Comparison of ENCODE assay signal across 27 cellular contexts in the genomic region with DNA sequence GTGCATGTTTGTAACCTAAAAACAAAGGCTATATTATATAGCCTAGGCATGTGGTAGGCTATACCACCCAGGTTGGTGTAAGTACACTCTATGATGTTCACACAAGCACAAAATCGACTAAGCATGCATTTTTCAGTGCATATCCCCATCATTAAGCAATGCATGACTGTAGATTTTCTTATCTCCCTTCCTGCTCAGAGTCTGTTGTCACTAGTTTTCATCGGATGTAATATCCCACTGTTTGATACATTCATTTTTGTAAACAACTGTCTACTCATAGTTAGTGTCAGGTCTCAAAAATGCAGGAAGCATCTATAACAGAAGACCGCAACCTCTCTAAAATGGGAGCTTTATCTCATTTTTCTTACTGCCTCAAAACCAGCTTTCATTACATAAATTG.
"Had no signal": no experiment of that assay in that cellular context is flagged by ENCODE, and none has a peak within 500 bp of the region (broad histone marks: within the 10 kb centered on the region; RNA-seq: fewer than 3 reads in every experiment).

No MANE protein-coding gene starts in this region.

- H3K36me3 Mint-ChIP-seq: activated CD4-positive, alpha-beta memory T cell treated with anti-CD3 and anti-CD28 coated beads for 36 hours; activated naive CD4-positive, alpha-beta T cell treated with anti-CD3 and anti-CD28 coated beads, Interleukin-2, amount 10 ng/mL, durations not matched to agents 7 days and 5 days; activated naive CD8-positive, alpha-beta T cell treated with anti-CD3 and anti-CD28 coated beads for 36 hours; T-cell had no signal

- H3K27me3 Mint-ChIP-seq: activated B cell treated with CpG ODN at 0.5 μM for 24 hours; activated CD4-positive, alpha-beta memory T cell treated with anti-CD3 and anti-CD28 coated beads for 36 hours; activated CD4-positive, alpha-beta T cell treated with anti-CD3 and anti-CD28 coated beads, Interleukin-2, amount 10 ng/mL, durations not matched to agents 7 days and 5 days; activated naive CD4-positive, alpha-beta T cell treated with anti-CD3 and anti-CD28 coated beads, Interleukin-2, amount 10 ng/mL, durations not matched to agents 7 days and 5 days; activated naive CD8-positive, alpha-beta T cell treated with anti-CD3 and anti-CD28 coated beads for 36 hours; activated T-helper 17 cell treated with anti-CD3 and anti-CD28 coated beads, Interleukin-2, amount 50 U/mL, for 72 hours; T-cell had no signal

- ATAC-seq: activated T-cell treated with anti-CD3 and anti-CD28 coated beads, Interleukin-2, amount 50 U/mL, for 4 hours; activated T-helper 17 cell treated with anti-CD3 and anti-CD28 coated beads, Interleukin-2, amount 50 U/mL, for 72 hours; T-cell had no signal

- H3K9me3 Mint-ChIP-seq: activated CD4-positive, alpha-beta T cell treated with anti-CD3 and anti-CD28 coated beads, Interleukin-2, amount 10 ng/mL, durations not matched to agents 7 days and 5 days; activated naive CD4-positive, alpha-beta T cell treated with anti-CD3 and anti-CD28 coated beads, Interleukin-2, amount 10 ng/mL, durations not matched to agents 7 days and 5 days; activated naive CD8-positive, alpha-beta T cell treated with anti-CD3 and anti-CD28 coated beads for 36 hours; activated T-cell treated with anti-CD3 and anti-CD28 coated beads, Interleukin-2, amount 50 U/mL, for 4 hours had no signal

- H3K27ac Mint-ChIP-seq: activated B cell treated with CpG ODN at 0.5 μM for 24 hours; activated CD4-positive, alpha-beta memory T cell treated with anti-CD3 and anti-CD28 coated beads for 36 hours; activated CD4-positive, alpha-beta T cell treated with anti-CD3 and anti-CD28 coated beads, Interleukin-2, amount 10 ng/mL, durations not matched to agents 7 days and 5 days; activated naive CD4-positive, alpha-beta T cell treated with anti-CD3 and anti-CD28 coated beads, Interleukin-2, amount 10 ng/mL, durations not matched to agents 7 days and 5 days; activated naive CD8-positive, alpha-beta T cell treated with anti-CD3 and anti-CD28 coated beads for 36 hours; activated T-helper 17 cell treated with anti-CD3 and anti-CD28 coated beads, Interleukin-2, amount 50 U/mL, for 72 hours; T-cell had no signal

- DNase-seq: activated B cell treated with CpG ODN at 0.5 μM for 24 hours; activated CD4-positive, alpha-beta memory T cell treated with anti-CD3 and anti-CD28 coated beads for 36 hours; activated CD4-positive, alpha-beta T cell treated with anti-CD3 and anti-CD28 coated beads for 1 hour; activated CD4-positive, alpha-beta T cell treated with anti-CD3 and anti-CD28 coated beads, Interleukin-2, amount 10 ng/mL, durations not matched to agents 7 days and 5 days; activated CD8-positive, alpha-beta memory T cell treated with anti-CD3 and anti-CD28 coated beads for 24 hours; activated gamma-delta T cell; activated naive CD4-positive, alpha-beta T cell treated with anti-CD3 and anti-CD28 coated beads, Interleukin-2, amount 10 ng/mL, durations not matched to agents 7 days and 5 days; activated naive CD8-positive, alpha-beta T cell treated with anti-CD3 and anti-CD28 coated beads for 36 hours; activated T-cell treated with anti-CD3 and anti-CD28 coated beads, Interleukin-2, amount 50 U/mL, for 4 hours; anterior cingulate cortex; caudate nucleus; Kasumi-1; KBM-7; NCI-H1048; NCI-H1930; NCI-H2171; NCI-H345; NCI-H510A; NCI-H526 treated with DMSO at 0.1 percent for 48 hours; NCI-H82; Peyer's patch; SHP77; T-cell; T-helper 2 cell; T1000 had no signal

- H3K4me3 ChIP-seq: Peyer's patch, SK-N-MC had no signal

- H3K4me3 Mint-ChIP-seq: activated B cell treated with CpG ODN at 0.5 μM for 24 hours; activated CD4-positive, alpha-beta memory T cell treated with anti-CD3 and anti-CD28 coated beads for 36 hours; activated CD4-positive, alpha-beta T cell treated with anti-CD3 and anti-CD28 coated beads, Interleukin-2, amount 10 ng/mL, durations not matched to agents 7 days and 5 days; activated naive CD4-positive, alpha-beta T cell treated with anti-CD3 and anti-CD28 coated beads, Interleukin-2, amount 10 ng/mL, durations not matched to agents 7 days and 5 days; activated naive CD8-positive, alpha-beta T cell treated with anti-CD3 and anti-CD28 coated beads for 36 hours; activated T-cell treated with anti-CD3 and anti-CD28 coated beads, Interleukin-2, amount 50 U/mL, for 4 hours; activated T-helper 17 cell treated with anti-CD3 and anti-CD28 coated beads, Interleukin-2, amount 50 U/mL, for 72 hours; T-cell had no signal

- H3K4me1 Mint-ChIP-seq: activated B cell treated with CpG ODN at 0.5 μM for 24 hours; activated CD4-positive, alpha-beta T cell treated with anti-CD3 and anti-CD28 coated beads, Interleukin-2, amount 10 ng/mL, durations not matched to agents 7 days and 5 days; activated naive CD4-positive, alpha-beta T cell treated with anti-CD3 and anti-CD28 coated beads, Interleukin-2, amount 10 ng/mL, durations not matched to agents 7 days and 5 days; activated naive CD8-positive, alpha-beta T cell treated with anti-CD3 and anti-CD28 coated beads for 36 hours; activated T-helper 17 cell treated with anti-CD3 and anti-CD28 coated beads, Interleukin-2, amount 50 U/mL, for 72 hours; T-cell had no signal
